ENCODE assay signal across 9 cellular contexts in genomic region chr6:113903666-113904330, GRCh38. TPM values are rescaled to one million over a fixed set of nuclear protein-coding genes. Genes with fewer than 3 reads are reported as not detected.
A peak's percentile ranks its signal among the peaks of the same experiment; 100 is the strongest.
DNase-seq lines count a peak whose midpoint lies in the region; ATAC-seq and TF ChIP-seq lines count a peak whose summit lies in the region.
"Had no signal": no experiment of that assay in that cellular context is flagged by ENCODE, and none has a peak within 500 bp of the region (broad histone marks: within the 10 kb centered on the region; RNA-seq: fewer than 3 reads in every experiment).

No MANE protein-coding gene starts in this region.

- H3K27me3 ChIP-seq in colonic mucosa (no peaks in the 10 kb centered on the region), left lung (no peaks in the 10 kb centered on the region)

- DNase-seq in H4 (ENCODE audit: low spot score) (peak; percentile 14), colonic mucosa (peak; percentile 46), left lung (peak in 1 of 2 donors; percentile 32), sciatic nerve (ENCODE audit: low spot score) (no peak), NCI-H2107 (lab: John Stamatoyannopoulos, UW) (no peak), RWPE1 (ENCODE audit: low spot score) (no peak)
- DNase-seq: stimulated activated CD4-positive, alpha-beta T cell treated with anti-CD3 and anti-CD28 coated beads, Interleukin-4, amount 100 ng/mL, for 24 hours had no signal

- H3K9ac ChIP-seq in colonic mucosa (ENCODE audit: low read depth in 2 of 2, low read length in 2 of 2): no peak overlapping the region

- intact Hi-C loops in colonic mucosa (cut with DNase I): no loop called here
- intact Hi-C loops in left lung (cut with DNase I): loop anchor here in 1 of 2 donors (10.0 kb wide), 1 partner anchor 599 kb away; no protein-coding TSS in a partner anchor
- intact Hi-C loops in sciatic nerve (cut with DNase I): no loop called here

- H3K4me1 ChIP-seq in colonic mucosa: peaks cover 6% of the 10 kb centered on the region
- peaks cover 0 to 4% of the 10 kb centered on the region in 2 donors for H3K4me1 ChIP-seq in left lung

- H3K27ac ChIP-seq in colonic mucosa (no peak overlapping the region), left lung (peak overlapping the region; percentile 8 to 66), RWPE1 (no peak overlapping the region)

- ATAC-seq in left lung (peak; percentile 49), sciatic nerve (peak; percentile 90), GM21381 (IDR thresholded peaks at IDR 0.05; ENCODE audit: unreplicated experiment) (no peak), HG02981 (IDR thresholded peaks at IDR 0.05; ENCODE audit: unreplicated experiment) (no peak)

- POLR2A ChIA-PET in RWPE1 (lab: Yijun Ruan, JAX; ENCODE audit: low non-redundant PET): no interaction called here

- H3K36me3 ChIP-seq in colonic mucosa (no peaks in the 10 kb centered on the region), left lung (no peaks in the 10 kb centered on the region)

- TF ChIP-seq CTCF in colonic mucosa (IDR thresholded peaks at IDR 0.05) (no peak), left lung (IDR thresholded peaks at IDR 0.05) (no peak), RWPE1 (conservative IDR thresholded peaks at IDR 0.05; ENCODE audit: low read depth) (no peak)

- H3K9me3 ChIP-seq in colonic mucosa (no peaks in the 10 kb centered on the region), left lung (no peaks in the 10 kb centered on the region)

- H3K4me3 ChIP-seq in colonic mucosa (no peak overlapping the region), left lung (no peak overlapping the region)

- CTCF ChIA-PET in RWPE1 (lab: Yijun Ruan, JAX): no interaction called here

RNA-seq across cellular contexts. Expression of gene MARCKS, which starts 46.7 kb away (rescaled TPM):
- 46.5 and 52.2 TPM in 2 replicates for total RNA-seq in H4 (2014; rRNA removed; shearing (Covaris generic))
- total RNA-seq in colonic mucosa: 100 to 1,000 TPM; 228 to 242 TPM
- 100 to 1,000 TPM; 102 to 118 TPM for total RNA-seq in left lung
- 199 TPM for total RNA-seq in sciatic nerve

Comparison
In these comparisons a context has a peak if more than half of its experiments do, and no peak if none do; other contexts are left out.
1. DNase-seq: peak in H4 (single experiment) and colonic mucosa (single experiment); none in sciatic nerve (single experiment), NCI-H2107 (single experiment) and RWPE1 (single experiment).
2. H3K27ac ChIP-seq: peak in left lung (2 of 2); none in colonic mucosa (single experiment) and RWPE1 (single experiment).
3. ATAC-seq: peak in left lung (single experiment) and sciatic nerve (single experiment); none in GM21381 (single experiment) and HG02981 (single experiment).